ENCODE assay signal across 22 cellular contexts in genomic region chr12:94416613-94417012, GRCh38. TPM values are rescaled to one million over a fixed set of nuclear protein-coding genes. Genes with fewer than 3 reads are reported as not detected.
DNase-seq lines count a peak whose midpoint lies in the region; ATAC-seq, FAIRE-seq and TF ChIP-seq lines count a peak whose summit lies in the region.
"Had no signal": no experiment of that assay in that cellular context is flagged by ENCODE, and none has a peak within 500 bp of the region (broad histone marks: within the 10 kb centered on the region; RNA-seq: fewer than 3 reads in every experiment).

No MANE protein-coding gene starts in this region.

- H3K27me3 Mint-ChIP-seq in GM23338 (ENCODE audit: insufficient read depth, low read depth, poor library complexity) (no peaks in the 10 kb centered on the region), neural progenitor cell (ENCODE audit: insufficient read depth, low read depth) (peaks cover 2% of the 10 kb centered on the region)
- no peaks in the 10 kb centered on the region for H3K27me3 Mint-ChIP-seq in activated naive CD4-positive, alpha-beta T cell treated with anti-CD3 and anti-CD28 coated beads, Interleukin-2, amount 10 ng/mL, durations not matched to agents 7 days and 5 days
- H3K27me3 Mint-ChIP-seq in naive thymus-derived CD8-positive, alpha-beta T cell, result no peaks in the 10 kb centered on the region
- H3K27me3 Mint-ChIP-seq: CD4-positive, alpha-beta T cell; T-helper 17 cell had no signal

- H2BK120ac ChIP-seq in H1 (replicated peaks; ENCODE audit: low read depth, low read length), result no peak overlapping the region

- no peak overlapping the region for H4K8ac ChIP-seq in H1 (ENCODE audit: extremely low read depth, insufficient read depth, low read length)

- H3K79me2 ChIP-seq in GM23338 (replicated peaks; ENCODE audit: insufficient read depth), result peaks cover 24% of the 10 kb centered on the region
- peaks cover 0 to 26% of the 10 kb centered on the region in 2 experiments; a peak in 1 of 4 replicates for H3K79me2 ChIP-seq in H1 (ENCODE audit: control insufficient read depth in 1 of 2, insufficient read depth in 2 of 2, low read length in 2 of 2)
- peaks cover 5% of the 10 kb centered on the region for H3K79me2 ChIP-seq in neural progenitor cell (ENCODE audit: low read depth)

- no peaks in the 10 kb centered on the region for H3K36me3 ChIP-seq in GM23338 (ENCODE audit: insufficient read depth)
- peaks cover 0 to under 1% (median 0%) of the 10 kb centered on the region in 4 experiments; a peak in 1 of 8 replicates for H3K36me3 ChIP-seq in H1 (ENCODE audit: control insufficient read depth in 2 of 4, insufficient read depth in 4 of 4, low read length in 3 of 4)
- H3K36me3 ChIP-seq in neural progenitor cell, result no peaks in the 10 kb centered on the region

- H3K9me3 Mint-ChIP-seq in GM23338 (peaks cover 19% of the 10 kb centered on the region), neural progenitor cell (peaks cover 14% of the 10 kb centered on the region)
- peaks cover 14% of the 10 kb centered on the region for H3K9me3 Mint-ChIP-seq in activated naive CD4-positive, alpha-beta T cell treated with anti-CD3 and anti-CD28 coated beads, Interleukin-2, amount 10 ng/mL, durations not matched to agents 7 days and 5 days
- H3K9me3 Mint-ChIP-seq in naive thymus-derived CD8-positive, alpha-beta T cell, result peaks cover 0 to 32% (median 17%) of the 10 kb centered on the region in 9 donors

- no peaks in the 10 kb centered on the region; a peak in 2 of 4 replicates for H3K9me3 ChIP-seq in H1 (ENCODE audit: insufficient read depth in 2 of 2, low read depth in 1 of 2, low read length in 1 of 2)
- no peaks in the 10 kb centered on the region for H3K9me3 ChIP-seq in neural progenitor cell (ENCODE audit: low read depth)

- no peak overlapping the region for H3K14ac ChIP-seq in H1 (ENCODE audit: insufficient read length)

- no peak for TF ChIP-seq POLR2A in H1 (IDR thresholded peaks at IDR 0.05; ENCODE audit: control extremely low read depth in 1 of 2, low read depth in 2 of 2, low read length in 2 of 2)

- no peak overlapping the region for H3K4me3 ChIP-seq in GM23338
- H3K4me3 ChIP-seq in H1 (ENCODE audit: extremely low read depth in 1 of 4, insufficient read depth in 2 of 4, low read depth in 3 of 4, low read length in 4 of 4), result no peak overlapping the region
- no peak overlapping the region for H3K4me3 ChIP-seq in neural progenitor cell
- H3K4me3 ChIP-seq: BLaER1 treated with 17β-estradiol and CSF1 and Interleukin-3, amounts not matched to agents 10 nM and 100 nM; GM23248; SK-N-MC had no signal

- H2BK15ac ChIP-seq in H1 (ENCODE audit: low read length), result no peak overlapping the region

- DNase-seq in GM23338 (ENCODE audit: low spot score), result peak; percentile 17
- DNase-seq in NCI-H69 (lab: John Stamatoyannopoulos, UW), result peak; percentile 19
- no peak for DNase-seq in H1 (ENCODE audit: low read depth in 1 of 2, low spot score in 2 of 2)
- DNase-seq in neural progenitor cell (ENCODE audit: low spot score), result peak; percentile 9
- DNase-seq in activated naive CD4-positive, alpha-beta T cell treated with anti-CD3 and anti-CD28 coated beads, Interleukin-2, amount 10 ng/mL, durations not matched to agents 7 days and 5 days, result no peak
- DNase-seq in naive thymus-derived CD8-positive, alpha-beta T cell, result no peak
- no peak for DNase-seq in GDM1 (lab: John Stamatoyannopoulos, UW)
- DNase-seq: AML-193; CD4-positive, alpha-beta T cell; GM23248; HCEC 1CT; KBM-7; MM.1S; NCI-H2029; NCI-H524; NCI-H774; SIG-M5; T-helper 17 cell had no signal

- H4K91ac ChIP-seq in H1 (replicated peaks; ENCODE audit: insufficient read length, low read length), result no peak overlapping the region

- TF ChIP-seq CTCF in GM23338 (conservative IDR thresholded peaks at IDR 0.05; ENCODE audit: low read depth in 2 of 2), result no peak
- no peak for TF ChIP-seq CTCF in H1 (IDR thresholded peaks at IDR 0.05; ENCODE audit: control extremely low read depth in 1 of 3, insufficient read depth in 1 of 3, low read depth in 1 of 3, low read length in 3 of 3)
- no peak for TF ChIP-seq CTCF in neural progenitor cell (IDR thresholded peaks at IDR 0.05)

- H3K23ac ChIP-seq in H1 (ENCODE audit: insufficient read length), result no peak overlapping the region

- no peaks in the 10 kb centered on the region; the same call in 1 of the 2 replicates for H3K23me2 ChIP-seq in H1 (ENCODE audit: low read depth, low read length)

- no peak overlapping the region for H3K56ac ChIP-seq in H1 (replicated peaks; ENCODE audit: insufficient read length, low read depth, low read length)

- no peak overlapping the region for H3K27ac ChIP-seq in GM23338 (ENCODE audit: low read depth)
- H3K27ac ChIP-seq in H1 (ENCODE audit: low read depth, low read length), result no peak overlapping the region
- no peak overlapping the region for H3K27ac ChIP-seq in neural progenitor cell
- H3K27ac ChIP-seq: BLaER1 treated with 17β-estradiol and CSF1 and Interleukin-3, amounts not matched to agents 10 nM and 100 nM; GM23248; SK-N-MC had no signal

- H2BK20ac ChIP-seq in H1 (ENCODE audit: low read length), result no peak overlapping the region

- peak overlapping the region; percentile 39; the same call in 1 of the 2 replicates for H3K27ac Mint-ChIP-seq in GM23338
- H3K27ac Mint-ChIP-seq in neural progenitor cell, result no peak overlapping the region
- H3K27ac Mint-ChIP-seq in activated naive CD4-positive, alpha-beta T cell treated with anti-CD3 and anti-CD28 coated beads, Interleukin-2, amount 10 ng/mL, durations not matched to agents 7 days and 5 days, result no peak overlapping the region
- no peak overlapping the region for H3K27ac Mint-ChIP-seq in naive thymus-derived CD8-positive, alpha-beta T cell
- H3K27ac Mint-ChIP-seq: CD4-positive, alpha-beta T cell; T-helper 17 cell had no signal

- peak overlapping the region; percentile 56; the same call in 1 of the 2 replicates for H2BK5ac ChIP-seq in H1 (ENCODE audit: low read depth, low read length)

- POLR2A ChIA-PET in H1 (lab: Charles Lee; ENCODE audit: partially characterized antibody), result interaction anchor here (1.2 to 2.9 kb wide), 2 partner anchors 8 to 10 kb away, joined by 3 to 13 read pairs; no protein-coding TSS in a partner anchor
- POLR2A ChIA-PET in naive thymus-derived CD8-positive, alpha-beta T cell (lab: Charles Lee), result no interaction called here

- H2AK5ac ChIP-seq in H1 (ENCODE audit: low read depth, low read length), result 0 out of 2 replicates have a peak overlapping the region, but pooled peaks have one; percentile 42

- H3K36me3 Mint-ChIP-seq in GM23338 (ENCODE audit: low read depth) (peaks cover 32% of the 10 kb centered on the region), neural progenitor cell (peaks cover 9% of the 10 kb centered on the region)
- peaks cover 15% of the 10 kb centered on the region for H3K36me3 Mint-ChIP-seq in activated naive CD4-positive, alpha-beta T cell treated with anti-CD3 and anti-CD28 coated beads, Interleukin-2, amount 10 ng/mL, durations not matched to agents 7 days and 5 days
- H3K36me3 Mint-ChIP-seq in naive thymus-derived CD8-positive, alpha-beta T cell, result peaks cover 9 to 30% (median 15%) of the 10 kb centered on the region in 3 donors

- no peak overlapping the region for H3K4ac ChIP-seq in H1 (replicated peaks; ENCODE audit: insufficient read length, low read depth, low read length)

- H3K18ac ChIP-seq in H1 (ENCODE audit: extremely low read depth, low read length), result no peak overlapping the region

- CTCF ChIA-PET in H1 (lab: Charles Lee; ENCODE audit: partially characterized antibody), result interaction anchor here (1.0 to 2.0 kb wide), 4 partner anchors 13 to 114 kb away, joined by 3 to 4 read pairs (median 4); no protein-coding TSS in a partner anchor
- CTCF ChIA-PET in activated naive CD4-positive, alpha-beta T cell treated with anti-CD3 and anti-CD28 coated beads, Interleukin-2, amount 10 ng/mL, durations not matched to agents 7 days and 5 days (lab: Charles Lee), result no interaction called here

- ATAC-seq in GM23338 (no peak; the same call in 2 of the 3 replicates), GM19452 (IDR thresholded peaks at IDR 0.05; ENCODE audit: unreplicated experiment) (no peak)
- ATAC-seq in naive thymus-derived CD8-positive, alpha-beta T cell, result no peak
- ATAC-seq: T-helper 17 cell had no signal

- H3F3A ChIP-seq in GM23338 (replicated peaks; ENCODE audit: low read depth) (no peaks in the 10 kb centered on the region), neural progenitor cell (ENCODE audit: low read depth) (no peaks in the 10 kb centered on the region)

- no peak for FAIRE-seq in H1 (lab: Jason Lieb, UNC)
- FAIRE-seq: D721Med had no signal

- TF ChIP-seq EP300 in H1 (IDR thresholded peaks at IDR 0.05; ENCODE audit: borderline replicate concordance in 1 of 2, low read depth in 2 of 2, low read length in 2 of 2), result no peak

- H2AFZ ChIP-seq in GM23338 (no peak overlapping the region), H1 (ENCODE audit: low read length) (no peak overlapping the region), neural progenitor cell (replicated peaks) (no peak overlapping the region)
- H2AFZ ChIP-seq: GM23248 had no signal

- H3K27me3 ChIP-seq in GM23338 (ENCODE audit: insufficient read depth), result no peaks in the 10 kb centered on the region
- H3K27me3 ChIP-seq in H1 (replicated peaks in 1 of 4; ENCODE audit: control insufficient read depth in 3 of 4, extremely low read depth in 1 of 4, insufficient read depth in 3 of 4, low read length in 3 of 4), result no peaks in the 10 kb centered on the region
- H3K27me3 ChIP-seq in neural progenitor cell, result no peaks in the 10 kb centered on the region
- H3K27me3 ChIP-seq: BLaER1 treated with 17β-estradiol and CSF1 and Interleukin-3, amounts not matched to agents 10 nM and 100 nM had no signal

- H4K20me1 ChIP-seq in GM23338 (replicated peaks; ENCODE audit: insufficient read depth), result no peaks in the 10 kb centered on the region
- H4K20me1 ChIP-seq in H1 (replicated peaks in 1 of 2; ENCODE audit: control insufficient read depth in 1 of 2, insufficient read depth in 2 of 2, low read length in 2 of 2), result no peaks in the 10 kb centered on the region
- no peaks in the 10 kb centered on the region for H4K20me1 ChIP-seq in neural progenitor cell (ENCODE audit: low read depth)
- H4K20me1 ChIP-seq: BLaER1 treated with 17β-estradiol and CSF1 and Interleukin-3, amounts not matched to agents 10 nM and 100 nM had no signal

- H3K9me2 ChIP-seq in GM23338 (ENCODE audit: insufficient read depth), result no peaks in the 10 kb centered on the region

- H3K9ac ChIP-seq in H1 (replicated peaks in 1 of 4; ENCODE audit: extremely low read depth in 1 of 4, low read depth in 3 of 4, low read length in 3 of 4) (no peak overlapping the region), neural progenitor cell (no peak overlapping the region)
- H3K9ac ChIP-seq: BLaER1 treated with 17β-estradiol and CSF1 and Interleukin-3, amounts not matched to agents 10 nM and 100 nM; GM23248 had no signal

- H3K4me1 Mint-ChIP-seq in GM23338 (peaks cover 14% of the 10 kb centered on the region; the same call in 2 of the 3 replicates), neural progenitor cell (peaks cover 7% of the 10 kb centered on the region)
- H3K4me1 Mint-ChIP-seq in activated naive CD4-positive, alpha-beta T cell treated with anti-CD3 and anti-CD28 coated beads, Interleukin-2, amount 10 ng/mL, durations not matched to agents 7 days and 5 days, result no peaks in the 10 kb centered on the region
- peaks cover 0 to 7% (median 6%) of the 10 kb centered on the region in 4 donors for H3K4me1 Mint-ChIP-seq in naive thymus-derived CD8-positive, alpha-beta T cell
- H3K4me1 Mint-ChIP-seq: T-helper 17 cell had no signal

- TF ChIP-seq RAD21 in H1 (IDR thresholded peaks at IDR 0.05 in 1 of 2, conservative IDR thresholded peaks at IDR 0.05 in 1 of 2; ENCODE audit: low read depth in 2 of 2, low read length in 2 of 2), result no peak

- no peak overlapping the region for H4K5ac ChIP-seq in H1 (ENCODE audit: insufficient read length, low read depth, low read length)

- 100% methylated on average over 2 of the region's 2 CpGs; no CpG with 5 or more reads in 1 of the 2 experiments for WGBS in H1 (ENCODE audit: extremely low coverage in 1 of 2, insufficient coverage in 1 of 2, insufficient read length in 1 of 2, insufficient replicate concordance in 2 of 2, low coverage in 1 of 2, low lambda C conversion rate in 2 of 2, missing lambda C conversion rate in 1 of 2), 2 experiments

- 0 out of 2 replicates have a peak overlapping the region, but pooled peaks have one; percentile 29 for H2BK12ac ChIP-seq in H1 (ENCODE audit: low read depth, low read length)

- H3K79me1 ChIP-seq in H1 (ENCODE audit: low read depth, low read length), result no peaks in the 10 kb centered on the region

- peaks cover 11% of the 10 kb centered on the region for H3K4me1 ChIP-seq in GM23338 (ENCODE audit: insufficient read depth)
- peaks cover 0 to 3% (median 0%) of the 10 kb centered on the region in 4 experiments; a peak in 2 of 7 replicates for H3K4me1 ChIP-seq in H1 (replicated peaks in 1 of 4; ENCODE audit: control insufficient read depth in 3 of 4, insufficient read depth in 4 of 4, low read length in 3 of 4)
- peaks cover 9% of the 10 kb centered on the region for H3K4me1 ChIP-seq in neural progenitor cell
- H3K4me1 ChIP-seq: BLaER1 treated with 17β-estradiol and CSF1 and Interleukin-3, amounts not matched to agents 10 nM and 100 nM had no signal

- no peak overlapping the region for H3K4me3 Mint-ChIP-seq in GM23338
- no peak overlapping the region for H3K4me3 Mint-ChIP-seq in neural progenitor cell
- H3K4me3 Mint-ChIP-seq in activated naive CD4-positive, alpha-beta T cell treated with anti-CD3 and anti-CD28 coated beads, Interleukin-2, amount 10 ng/mL, durations not matched to agents 7 days and 5 days, result no peak overlapping the region
- no peak overlapping the region for H3K4me3 Mint-ChIP-seq in naive thymus-derived CD8-positive, alpha-beta T cell
- H3K4me3 Mint-ChIP-seq: CD4-positive, alpha-beta T cell; T-helper 17 cell had no signal

- H3K4me2 ChIP-seq in GM23338 (no peak overlapping the region), H1 (ENCODE audit: insufficient read depth in 1 of 2, low read depth in 2 of 2, low read length in 2 of 2) (no peak overlapping the region), neural progenitor cell (peak overlapping the region; percentile 39)
- H3K4me2 ChIP-seq: BLaER1 treated with 17β-estradiol and CSF1 and Interleukin-3, amounts not matched to agents 10 nM and 100 nM had no signal

RNA-seq across cellular contexts. Expression of gene CEP83, which starts 43.1 kb away (rescaled TPM):
- 24.7 and 29.8 TPM in 2 replicates for total RNA-seq in GM23338 (2014; rRNA removed; shearing (Covaris generic))
- 23.1 and 33.7 TPM in 2 replicates for polyA plus RNA-seq in GM23338 (2016; fragmentation: Nextera tagmentation; extraction: Ambion mirVana)
- 25.6 and 25.8 TPM in 2 replicates for total RNA-seq in H1 (2021; fragmentation: NEBNext Ultra II Directional; extraction: Animal tissue kit (Norgen Biotek cat#: 25700))
- polyA plus RNA-seq in H1 (2011; rRNA removed), result 6.0 and 7.9 TPM in 2 replicates
- polyA plus RNA-seq in H1 (2011; cell fraction: cytosol; rRNA removed), result 9.6 TPM
- polyA plus RNA-seq in H1 (2011; cell fraction: nucleus; rRNA removed), result 28.3 TPM
- polyA plus RNA-seq in H1 (2012, experiment 1 of 2), result 9.2 to 19.1 TPM (median 9.8 TPM) in 4 replicates
- polyA plus RNA-seq in H1 (2012, experiment 2 of 2), result 1.5 TPM
- polyA plus RNA-seq in H1 (2013, experiment 1 of 2), result 23.0 TPM
- polyA plus RNA-seq in H1 (2013, experiment 2 of 2), result 20.9 TPM
- 13.1 and 14.3 TPM in 2 replicates for polyA minus RNA-seq in H1 (2011; rRNA and poly(A)+ RNA removed)
- 18.6 TPM for polyA minus RNA-seq in H1 (2011; cell fraction: cytosol; rRNA and poly(A)+ RNA removed)
- polyA minus RNA-seq in H1 (2011; cell fraction: nucleus; rRNA and poly(A)+ RNA removed), result 96.7 TPM
- 45.3 and 60.4 TPM in 2 replicates for total RNA-seq in neural progenitor cell (ENCODE audit: low replicate concordance)
- total RNA-seq in naive thymus-derived CD8-positive, alpha-beta T cell, result 10 to 100 TPM; 15.9 to 17.4 TPM
- polyA plus RNA-seq in naive thymus-derived CD8-positive, alpha-beta T cell, result 1 to 10 TPM; 5.7 to 6.6 (median 6.0) TPM

Comparison
In these comparisons a context has a peak if more than half of its experiments do, and no peak if none do; other contexts are left out.
1. DNase-seq: peak in GM23338 (single experiment), NCI-H69 (single experiment) and neural progenitor cell (single experiment); none in H1 (0 of 2), activated naive CD4-positive, alpha-beta T cell treated with anti-CD3 and anti-CD28 coated beads, Interleukin-2, amount 10 ng/mL, durations not matched to agents 7 days and 5 days (single experiment), naive thymus-derived CD8-positive, alpha-beta T cell (0 of 10) and GDM1 (single experiment).